Comparison of ENCODE assay signal across 13 cellular contexts in genomic region chr14:22502007-22502406, GRCh38.
DNase-seq lines count a peak whose midpoint lies in the region; ATAC-seq and TF ChIP-seq lines count a peak whose summit lies in the region.
"Had no signal": no experiment of that assay in that cellular context is flagged by ENCODE, and none has a peak within 500 bp of the region (broad histone marks: within the 10 kb centered on the region; RNA-seq: fewer than 3 reads in every experiment).

No MANE protein-coding gene starts in this region.

- peaks cover 0 to 91% (median 13%) of the 10 kb centered on the region in 3 donors for H3K36me3 Mint-ChIP-seq in CD8-positive, alpha-beta memory T cell

- CTCF ChIA-PET in CD8-positive, alpha-beta memory T cell (lab: Charles Lee): interaction anchor here (0.8 to 2.9 kb wide), 2 partner anchors 54 to 68 kb away, joined by 3 to 10 read pairs; no protein-coding TSS in a partner anchor

- H3K4me1 ChIP-seq in CD8-positive, alpha-beta memory T cell (ENCODE audit: insufficient read depth, low read length): peaks cover 12% of the 10 kb centered on the region
- H3K4me1 ChIP-seq in foreskin keratinocyte: peaks cover 5% of the 10 kb centered on the region
- H3K4me1 ChIP-seq in prostate gland (replicated peaks): no peaks in the 10 kb centered on the region

- TF ChIP-seq CTCF in WERI-Rb-1 (IDR thresholded peaks at IDR 0.05; ENCODE audit: low read depth, low read length) (no peak), foreskin keratinocyte (conservative IDR thresholded peaks at IDR 0.05) (no peak), prostate gland (IDR thresholded peaks at IDR 0.05) (no peak)

- POLR2A ChIA-PET in CD8-positive, alpha-beta memory T cell (lab: Charles Lee): interaction anchor here (0.7 to 3.1 kb wide), 5 partner anchors 8 to 432 kb away, joined by 3 to 12 read pairs (median 4); no protein-coding TSS in a partner anchor

- intact Hi-C loops in prostate gland (cut with DNase I): loop anchor here (5.0 kb wide), 1 partner anchor 1590 kb away; the partner anchor contains the start of gene PCK2

- peak overlapping the region; percentile 74 to 99 (median 89) for H3K27ac Mint-ChIP-seq in CD8-positive, alpha-beta memory T cell
- H3K27ac Mint-ChIP-seq: HFFc6 had no signal

- peak overlapping the region; percentile 9 for H3K27ac ChIP-seq in CD8-positive, alpha-beta memory T cell (ENCODE audit: low read depth, low read length)
- H3K27ac ChIP-seq in WERI-Rb-1: no peak overlapping the region
- no peak overlapping the region for H3K27ac ChIP-seq in foreskin keratinocyte
- peak overlapping the region; percentile 5 to 20 for H3K27ac ChIP-seq in prostate gland

- H3K27me3 ChIP-seq in CD8-positive, alpha-beta memory T cell (ENCODE audit: insufficient read depth, low read length, poor library complexity, severe bottlenecking): no peaks in the 10 kb centered on the region
- H3K27me3 ChIP-seq in WERI-Rb-1 (ENCODE audit: insufficient read depth, low read depth, severe bottlenecking) (no peaks in the 10 kb centered on the region), foreskin keratinocyte (no peaks in the 10 kb centered on the region), prostate gland (replicated peaks; ENCODE audit: insufficient read depth) (no peaks in the 10 kb centered on the region)

- no peaks in the 10 kb centered on the region for H3K9me3 Mint-ChIP-seq in CD8-positive, alpha-beta memory T cell
- H3K9me3 Mint-ChIP-seq: HFFc6 had no signal

- H3K4me3 Mint-ChIP-seq in CD8-positive, alpha-beta memory T cell: peak overlapping the region; percentile 86 to 94 (median 90)
- H3K4me3 Mint-ChIP-seq: HFFc6 had no signal

- peak; percentile 62 for ATAC-seq in foreskin keratinocyte

- peaks cover 11% of the 10 kb centered on the region for H3K36me3 ChIP-seq in CD8-positive, alpha-beta memory T cell (ENCODE audit: insufficient read depth, low read length)
- H3K36me3 ChIP-seq in WERI-Rb-1 (no peaks in the 10 kb centered on the region), prostate gland (no peaks in the 10 kb centered on the region)

- H3K27me3 Mint-ChIP-seq in CD8-positive, alpha-beta memory T cell: peaks cover 0 to 1% of the 10 kb centered on the region in 2 donors

- DNase-seq in CD8-positive, alpha-beta memory T cell: no peak
- DNase-seq in WERI-Rb-1 (peak; percentile 73), foreskin keratinocyte (no peak), prostate gland (ENCODE audit: low spot score) (peak; percentile 41), COLO668 (lab: John Stamatoyannopoulos, UW; ENCODE audit: unreplicated experiment) (no peak), GM19240 (ENCODE audit: insufficient read length, low spot score) (no peak), hepatic stellate cell (ENCODE audit: low spot score) (no peak), DMS153 (lab: John Stamatoyannopoulos, UW) (no peak)
- DNase-seq: amniotic stem cell; effector CD8-positive, alpha-beta T cell; HFFc6; hypothalamus; NCI-H446 treated with DMSO at 0.1 percent for 48 hours had no signal

- H3K4me3 ChIP-seq in CD8-positive, alpha-beta memory T cell (ENCODE audit: low read length): peak overlapping the region; percentile 70
- peak overlapping the region; percentile 1; the same call in 1 of the 2 replicates for H3K4me3 ChIP-seq in WERI-Rb-1 (ENCODE audit: low read depth, low read length)
- H3K4me3 ChIP-seq in prostate gland: no peak overlapping the region

- H3K9me3 ChIP-seq in CD8-positive, alpha-beta memory T cell (ENCODE audit: low read length): no peaks in the 10 kb centered on the region
- H3K9me3 ChIP-seq in WERI-Rb-1 (ENCODE audit: severe bottlenecking) (no peaks in the 10 kb centered on the region), prostate gland (no peaks in the 10 kb centered on the region)

- H3K4me1 Mint-ChIP-seq in CD8-positive, alpha-beta memory T cell: peaks cover 37 to 59% (median 54%) of the 10 kb centered on the region in 3 donors

- TF ChIP-seq POLR2A in prostate gland (IDR thresholded peaks at IDR 0.05): no peak

- 30% methylated on average over 10 of the region's 10 CpGs for WGBS in prostate gland

Comparison
In these comparisons a context has a peak if more than half of its experiments do, and no peak if none do; other contexts are left out.
1. DNase-seq: peak in WERI-Rb-1 (single experiment) and prostate gland (single experiment); none in CD8-positive, alpha-beta memory T cell (0 of 5), foreskin keratinocyte (0 of 2), COLO668 (single experiment), GM19240 (single experiment), hepatic stellate cell (single experiment) and DMS153 (single experiment).
2. H3K27ac ChIP-seq: peak in CD8-positive, alpha-beta memory T cell (single experiment) and prostate gland (2 of 2); none in WERI-Rb-1 (single experiment) and foreskin keratinocyte (single experiment).
3. H3K4me3 ChIP-seq: peak in CD8-positive, alpha-beta memory T cell (single experiment) and WERI-Rb-1 (single experiment); none in prostate gland (0 of 2).